Comparison of ENCODE assay signal across 8 cellular contexts in the genomic region with DNA sequence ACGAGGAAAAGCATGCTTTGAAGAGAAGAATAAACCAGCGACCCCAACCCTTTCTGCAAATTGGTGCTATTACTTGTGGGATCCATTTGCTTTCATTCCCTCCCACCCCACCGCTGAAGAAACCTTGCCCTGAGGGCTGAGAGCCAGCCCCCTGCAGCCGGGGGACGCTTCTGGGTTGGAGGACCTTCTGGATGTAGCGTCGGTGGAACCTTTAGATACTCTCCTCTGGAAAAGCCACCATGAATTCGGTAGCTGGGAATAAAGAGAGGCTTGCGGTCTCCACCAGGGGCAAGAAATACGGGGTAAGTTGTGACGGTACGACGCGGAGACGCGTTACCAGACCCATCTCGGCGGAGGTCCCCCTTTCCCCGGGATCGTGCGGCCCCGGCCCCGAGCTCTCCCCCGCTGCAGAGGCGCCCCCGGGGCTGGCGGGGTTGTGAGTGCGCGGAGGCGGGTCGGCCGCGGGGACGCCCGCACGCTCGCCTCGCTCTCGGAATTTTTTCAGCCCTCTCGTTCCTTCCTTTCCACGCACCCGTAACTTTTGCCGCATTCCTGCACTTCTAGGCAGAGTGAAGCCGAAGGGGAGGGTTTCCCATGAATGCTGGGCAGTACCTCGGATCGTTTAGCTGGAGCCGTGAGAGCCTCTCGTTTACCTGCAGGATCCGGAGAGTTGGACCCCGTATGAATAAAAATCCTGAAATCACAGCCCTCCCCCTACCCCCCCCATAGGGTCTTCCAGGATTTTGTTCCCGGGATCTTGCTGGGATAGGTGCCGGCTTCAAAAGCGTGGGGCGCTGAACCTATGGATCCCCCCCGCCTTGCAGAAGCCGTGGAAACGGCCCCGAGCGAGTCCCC. TPM values are rescaled to one million over a fixed set of nuclear protein-coding genes. Genes with fewer than 3 reads are reported as not detected.
DNase-seq lines count a peak whose midpoint lies in the region; ATAC-seq, FAIRE-seq and TF ChIP-seq lines count a peak whose summit lies in the region.

No MANE protein-coding gene starts in this region.

- H2BK12ac ChIP-seq in mesenchymal stem cell (ENCODE audit: low read length in 2 of 2) = peak overlapping the region in 1 of 2 experiments; percentile 57

- H3K36me3 Mint-ChIP-seq in dendritic cell treated with granulocyte-macrophage colony-stimulating factor and Interleukin-4, amounts not matched to agents 40 ng/mL and 50 ng/mL, for 4 days (ENCODE audit: low read depth) = no peaks in the 10 kb centered on the region

- DNase-seq in AG09309 (ENCODE audit: low read depth) (no peak), GM12891 (ENCODE audit: insufficient read length, low spot score) (peak; percentile 30), RKO (ENCODE audit: low spot score) (peak; percentile 18), mesenchymal stem cell (peak; percentile 74), vagina (ENCODE audit: extremely low spot score in 2 of 2) (no peak), occipital lobe (lab: John Stamatoyannopoulos, UW) (no peak)

- peak overlapping the region; percentile 75 for H2BK15ac ChIP-seq in mesenchymal stem cell (ENCODE audit: low read depth, poor library complexity, severe bottlenecking)

- intact Hi-C loops in dendritic cell treated with granulocyte-macrophage colony-stimulating factor and Interleukin-4, amounts not matched to agents 40 ng/mL and 50 ng/mL, for 4 days (cut with micrococcal nuclease) = loop anchor here (1.0 to 10.0 kb wide), 3 partner anchors 33 to 519 kb away; no protein-coding TSS in a partner anchor
- intact Hi-C loops in vagina (cut with DNase I) = loop anchor here (10.0 kb wide), 1 partner anchor 849 kb away; no protein-coding TSS in a partner anchor

- H3K18ac ChIP-seq in mesenchymal stem cell (ENCODE audit: low read depth in 1 of 2, low read length in 2 of 2) = peak overlapping the region; percentile 57 to 97

- H4K8ac ChIP-seq in mesenchymal stem cell (ENCODE audit: low read length) = peak overlapping the region; percentile 66

- peak overlapping the region; percentile 54 for H3K9ac ChIP-seq in mesenchymal stem cell (ENCODE audit: low read length)

- H3K9me3 ChIP-seq in mesenchymal stem cell (ENCODE audit: control insufficient read depth, low read length) = peaks cover 12% of the 10 kb centered on the region
- no peaks in the 10 kb centered on the region for H3K9me3 ChIP-seq in vagina

- H3K79me1 ChIP-seq in mesenchymal stem cell (replicated peaks; ENCODE audit: low read length, poor library complexity, severe bottlenecking) = peaks cover 1% of the 10 kb centered on the region

- H3K4me3 Mint-ChIP-seq in dendritic cell treated with granulocyte-macrophage colony-stimulating factor and Interleukin-4, amounts not matched to agents 40 ng/mL and 50 ng/mL, for 4 days = peak overlapping the region; percentile 71

- no peaks in the 10 kb centered on the region for H3K36me3 ChIP-seq in mesenchymal stem cell (ENCODE audit: control insufficient read depth in 1 of 2, insufficient read depth in 2 of 2, low read depth in 1 of 2, low read length in 2 of 2)
- no peaks in the 10 kb centered on the region for H3K36me3 ChIP-seq in vagina

- H3K4me1 ChIP-seq in mesenchymal stem cell (ENCODE audit: control insufficient read depth, insufficient read depth, low read depth, low read length) (peaks cover 27% of the 10 kb centered on the region), vagina (peaks cover 39% of the 10 kb centered on the region)

- H3K4me2 ChIP-seq in mesenchymal stem cell (ENCODE audit: low read length, poor library complexity, severe bottlenecking) = peak overlapping the region; percentile 100

- H2AFZ ChIP-seq in mesenchymal stem cell (ENCODE audit: low read depth, low read length) = no peak overlapping the region

- H3K27ac Mint-ChIP-seq in dendritic cell treated with granulocyte-macrophage colony-stimulating factor and Interleukin-4, amounts not matched to agents 40 ng/mL and 50 ng/mL, for 4 days = peak overlapping the region; percentile 47

- under 1% methylated on average over 58 of the region's 59 CpGs for WGBS in mesenchymal stem cell

- H3K9me3 Mint-ChIP-seq in dendritic cell treated with granulocyte-macrophage colony-stimulating factor and Interleukin-4, amounts not matched to agents 40 ng/mL and 50 ng/mL, for 4 days = no peaks in the 10 kb centered on the region

- H3K4me3 ChIP-seq in AG09309 (ENCODE audit: control insufficient read depth, low read depth, low read length) (peak overlapping the region; percentile 95), mesenchymal stem cell (ENCODE audit: insufficient read depth in 1 of 2, low read depth in 1 of 2, low read length in 2 of 2) (peak overlapping the region; percentile 68 to 81), vagina (peak overlapping the region; percentile 51 to 58)

- no peak overlapping the region for H3K23ac ChIP-seq in mesenchymal stem cell (ENCODE audit: low read length in 2 of 2)

- H3K4ac ChIP-seq in mesenchymal stem cell (ENCODE audit: low read depth in 1 of 2, low read length in 2 of 2) = peak overlapping the region; percentile 24 to 84

- peaks cover 88% of the 10 kb centered on the region for H3K27me3 Mint-ChIP-seq in dendritic cell treated with granulocyte-macrophage colony-stimulating factor and Interleukin-4, amounts not matched to agents 40 ng/mL and 50 ng/mL, for 4 days

- peaks cover 34% of the 10 kb centered on the region for H3K4me1 Mint-ChIP-seq in dendritic cell treated with granulocyte-macrophage colony-stimulating factor and Interleukin-4, amounts not matched to agents 40 ng/mL and 50 ng/mL, for 4 days (ENCODE audit: low read depth)

- H3K27ac ChIP-seq in mesenchymal stem cell (ENCODE audit: low read length, poor library complexity, severe bottlenecking) (peak overlapping the region; percentile 6), vagina (no peak overlapping the region)

- peak overlapping the region in 1 of 2 experiments; percentile 93 for H3K14ac ChIP-seq in mesenchymal stem cell (ENCODE audit: low read length in 2 of 2)

- H2BK120ac ChIP-seq in mesenchymal stem cell (ENCODE audit: low read depth, low read length) = peak overlapping the region; percentile 24

- no peak for TF ChIP-seq POLR2A in GM12891 (IDR thresholded peaks at IDR 0.05; ENCODE audit: low read depth, low read length)
- TF ChIP-seq POLR2A in vagina (IDR thresholded peaks at IDR 0.05) = no peak

- no peak for ATAC-seq in HG02840 (IDR thresholded peaks at IDR 0.05; ENCODE audit: low FRiP score, unreplicated experiment)

- H4K91ac ChIP-seq in mesenchymal stem cell (ENCODE audit: low read length) = peak overlapping the region; percentile 88

- FAIRE-seq in GM12891 (lab: Jason Lieb, UNC) = no peak

- peaks cover 17 to 59% of the 10 kb centered on the region in 2 experiments for H3K27me3 ChIP-seq in mesenchymal stem cell (ENCODE audit: control insufficient read depth in 1 of 2, insufficient read depth in 1 of 2, low read length in 2 of 2)
- no peaks in the 10 kb centered on the region for H3K27me3 ChIP-seq in vagina

- TF ChIP-seq CTCF in AG09309 (IDR thresholded peaks at IDR 0.05; ENCODE audit: control insufficient read depth, insufficient read depth, low read depth, low read length, missing control alignments) (no peak), vagina (IDR thresholded peaks at IDR 0.05) (no peak)

- H2BK5ac ChIP-seq in mesenchymal stem cell (ENCODE audit: low read depth, low read length, poor library complexity, severe bottlenecking) = peak overlapping the region; percentile 8

- H2AK5ac ChIP-seq in mesenchymal stem cell (ENCODE audit: low read length, severe bottlenecking) = no peak overlapping the region

TF ChIP-seq in GM12891, 5 proteins besides CTCF, POLR2A, EP300 and RAD21:
- TF ChIP-seq POLR2AphosphoS5 (IDR thresholded peaks at IDR 0.05; ENCODE audit: low read depth, low read length) (no peak), TAF1 (IDR thresholded peaks at IDR 0.05; ENCODE audit: low read depth, low read length) (no peak), SPI1 (IDR thresholded peaks at IDR 0.05; ENCODE audit: low read depth, low read length) (no peak), PAX5 (IDR thresholded peaks at IDR 0.05; ENCODE audit: insufficient read depth, low read length, severe bottlenecking) (no peak), POU2F2 (IDR thresholded peaks at IDR 0.05; ENCODE audit: low read depth, low read length) (no peak)

RNA-seq across cellular contexts. Expression of a gene that starts 0.6 kb away (rescaled TPM):
- polyA plus RNA-seq in GM12891 (2012; ENCODE audit: low read depth, missing spikeins) = 2.8 TPM
- polyA plus RNA-seq in mesenchymal stem cell (2013, experiment 1 of 2) = 10.1 TPM
- polyA plus RNA-seq in mesenchymal stem cell (2013, experiment 2 of 2) = 9.3 TPM
- total RNA-seq in vagina = 0.49 TPM
- total RNA-seq in occipital lobe = 31.7 TPM

Comparison
In these comparisons a context has a peak if more than half of its experiments do, and no peak if none do; other contexts are left out.
1. DNase-seq: peak in GM12891 (single experiment), RKO (single experiment) and mesenchymal stem cell (single experiment); none in AG09309 (single experiment), vagina (0 of 2) and occipital lobe (single experiment).
2. RNA of a gene that starts 0.6 kb away (total RNA-seq): 31.7 TPM in occipital lobe (single experiment); 0.49 TPM in vagina (single experiment); every median in the first group is over 10 times any median in the second.
3. Peak in every context shown above with its lines, with median percentiles within 50 percentile points of each other: H3K4me3 ChIP-seq.